In the genomic region with DNA sequence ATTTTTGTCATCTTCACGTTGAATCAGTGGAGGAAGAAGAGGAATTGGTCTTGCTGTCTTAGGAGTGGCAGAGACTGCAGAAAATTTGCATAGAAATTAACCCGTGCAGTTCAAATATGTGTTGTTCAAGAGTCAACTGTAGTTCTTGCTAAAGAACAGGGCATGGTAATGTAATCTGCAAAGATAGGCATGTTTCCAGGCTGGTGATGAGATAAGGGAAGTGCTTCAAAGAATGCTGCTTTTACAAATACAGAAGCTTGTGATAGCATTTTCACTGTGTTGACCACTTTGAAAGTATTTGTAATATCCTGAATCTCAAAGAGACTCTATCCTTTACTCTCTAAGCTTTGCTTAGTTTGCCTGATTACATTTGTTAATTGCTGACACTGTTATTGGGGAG, we compare ENCODE assay signal across 21 cellular contexts.
DNase-seq lines count a peak whose midpoint lies in the region; ATAC-seq, FAIRE-seq and TF ChIP-seq lines count a peak whose summit lies in the region.
"Had no signal": no experiment of that assay in that cellular context is flagged by ENCODE, and none has a peak within 500 bp of the region (broad histone marks: within the 10 kb centered on the region; RNA-seq: fewer than 3 reads in every experiment).

No MANE protein-coding gene starts in this region.

- 23% methylated on average over 2 of the region's 2 CpGs for WGBS in right lobe of liver (ENCODE audit: insufficient coverage, low coverage, low lambda C conversion rate, missing lambda C conversion rate)

- ATAC-seq in right lobe of liver (peak; percentile 28 to 73 (median 46)), natural killer cell (no peak), HG02623 (IDR thresholded peaks at IDR 0.05; ENCODE audit: unreplicated experiment) (no peak)
- ATAC-seq: Panc1 had no signal

- H3K27ac Mint-ChIP-seq in astrocyte (ENCODE audit: unreplicated experiment): no peak overlapping the region
- H3K27ac Mint-ChIP-seq in natural killer cell: no peak overlapping the region
- H3K27ac Mint-ChIP-seq: CD4-positive, CD25-positive, alpha-beta regulatory T cell had no signal

- H3K4me2 ChIP-seq in astrocyte (ENCODE audit: low read length): no peak overlapping the region
- H3K4me2 ChIP-seq: KMS-11 had no signal

- TF ChIP-seq CTCF in astrocyte (IDR thresholded peaks at IDR 0.05; ENCODE audit: insufficient read depth, low read depth, low read length) (no peak), right lobe of liver (IDR thresholded peaks at IDR 0.05) (no peak), natural killer cell (IDR thresholded peaks at IDR 0.05) (no peak)

- H3K36me3 Mint-ChIP-seq in astrocyte (ENCODE audit: low read depth, unreplicated experiment): peaks cover 2% of the 10 kb centered on the region
- no peaks in the 10 kb centered on the region for H3K36me3 Mint-ChIP-seq in natural killer cell
- H3K36me3 Mint-ChIP-seq: CD4-positive, CD25-positive, alpha-beta regulatory T cell had no signal

- H3K27me3 ChIP-seq in astrocyte (ENCODE audit: insufficient read depth, low read length) (no peaks in the 10 kb centered on the region), right lobe of liver (no peaks in the 10 kb centered on the region)
- H3K27me3 ChIP-seq: BE2C had no signal

- no peaks in the 10 kb centered on the region for H3K79me2 ChIP-seq in astrocyte (ENCODE audit: insufficient read depth, low read length)

- H4K20me1 ChIP-seq in astrocyte (ENCODE audit: insufficient read depth, low read length): no peaks in the 10 kb centered on the region

- H3K4me3 Mint-ChIP-seq in astrocyte (ENCODE audit: unreplicated experiment): no peak overlapping the region
- H3K4me3 Mint-ChIP-seq in natural killer cell: no peak overlapping the region
- H3K4me3 Mint-ChIP-seq: CD4-positive, CD25-positive, alpha-beta regulatory T cell had no signal

- H3K9me3 Mint-ChIP-seq in astrocyte (ENCODE audit: unreplicated experiment): no peaks in the 10 kb centered on the region
- no peaks in the 10 kb centered on the region for H3K9me3 Mint-ChIP-seq in natural killer cell

- FAIRE-seq in astrocyte (lab: Jason Lieb, UNC): peak; percentile 78
- FAIRE-seq: GM12891 had no signal

- H3K27ac ChIP-seq in astrocyte (ENCODE audit: low read depth, low read length): no peak overlapping the region
- no peak overlapping the region for H3K27ac ChIP-seq in right lobe of liver
- H3K27ac ChIP-seq: GM23248, KMS-11 had no signal

- H3K4me1 Mint-ChIP-seq in astrocyte (ENCODE audit: low read depth, unreplicated experiment): peaks cover 16% of the 10 kb centered on the region
- H3K4me1 Mint-ChIP-seq in natural killer cell: no peaks in the 10 kb centered on the region
- H3K4me1 Mint-ChIP-seq: CD4-positive, CD25-positive, alpha-beta regulatory T cell had no signal

- DNase-seq in CMK (ENCODE audit: low read depth) (peak; percentile 11), NCI-H226 (peak; percentile 41), astrocyte (ENCODE audit: low read depth) (no peak), right lobe of liver (no peak), natural killer cell (no peak), posterior vena cava (ENCODE audit: low spot score) (no peak)
- DNase-seq: BE2C; CD4-positive, CD25-positive, alpha-beta regulatory T cell; COR-L47; DMS79 treated with DMSO at 0.1 percent for 48 hours; GM23248; NCI-H1417; NCI-H1694 treated with DMSO at 0.1 percent for 48 hours; NCI-H446 treated with DMSO at 0.1 percent for 48 hours; NCI-H526 treated with DMSO at 0.1 percent for 48 hours; SIG-M5 had no signal

- H3K9ac ChIP-seq in astrocyte (ENCODE audit: low read length): no peak overlapping the region
- H3K9ac ChIP-seq: GM23248, KMS-11 had no signal

- intact Hi-C loops in right lobe of liver (cut with DNase I) (no loop called here), natural killer cell (cut with micrococcal nuclease) (no loop called here), posterior vena cava (cut with DNase I) (no loop called here)

- H3K4me3 ChIP-seq in astrocyte (ENCODE audit: insufficient read depth, low read depth, low read length): no peak overlapping the region
- H3K4me3 ChIP-seq in right lobe of liver: no peak overlapping the region
- H3K4me3 ChIP-seq: GM23248, HAP-1 had no signal

- H2AFZ ChIP-seq in astrocyte (ENCODE audit: low read depth, low read length): no peak overlapping the region
- H2AFZ ChIP-seq: GM23248 had no signal

- H3K36me3 ChIP-seq in astrocyte (ENCODE audit: insufficient read depth, low read length) (no peaks in the 10 kb centered on the region), right lobe of liver (no peaks in the 10 kb centered on the region)
- H3K36me3 ChIP-seq: BE2C had no signal

- TF ChIP-seq POLR2A in right lobe of liver (IDR thresholded peaks at IDR 0.05): no peak

- peaks cover 6% of the 10 kb centered on the region for H3K4me1 ChIP-seq in astrocyte (ENCODE audit: insufficient read depth, low read length)
- no peaks in the 10 kb centered on the region for H3K4me1 ChIP-seq in right lobe of liver

- H3K27me3 Mint-ChIP-seq in astrocyte (ENCODE audit: low read depth, unreplicated experiment) (no peaks in the 10 kb centered on the region), natural killer cell (ENCODE audit: low read depth in 2 of 2) (no peaks in the 10 kb centered on the region)
- H3K27me3 Mint-ChIP-seq: CD4-positive, CD25-positive, alpha-beta regulatory T cell had no signal

- no peaks in the 10 kb centered on the region for H3K9me3 ChIP-seq in astrocyte (ENCODE audit: insufficient read depth, low read depth, low read length)
- H3K9me3 ChIP-seq in right lobe of liver: no peaks in the 10 kb centered on the region
- H3K9me3 ChIP-seq: BE2C, HAP-1 had no signal

Comparison
In these comparisons a context has a peak if more than half of its experiments do, and no peak if none do; other contexts are left out.
1. DNase-seq: peak in CMK (single experiment) and NCI-H226 (single experiment); none in astrocyte (single experiment), right lobe of liver (0 of 3), natural killer cell (single experiment) and posterior vena cava (single experiment).
2. ATAC-seq: peak in right lobe of liver (4 of 4); none in natural killer cell (0 of 3) and HG02623 (single experiment).